ENCODE assay signal across 20 cellular contexts in genomic region chr6:30790734-30791383, GRCh38. TPM values are rescaled to one million over a fixed set of nuclear protein-coding genes. Genes with fewer than 3 reads are reported as not detected.
DNase-seq lines count a peak whose midpoint lies in the region; ATAC-seq, FAIRE-seq and TF ChIP-seq lines count a peak whose summit lies in the region.
"Had no signal": no experiment of that assay in that cellular context is flagged by ENCODE, and none has a peak within 500 bp of the region (broad histone marks: within the 10 kb centered on the region; RNA-seq: fewer than 3 reads in every experiment).

No MANE protein-coding gene starts in this region.

- TF ChIP-seq EP300 in K562 (IDR thresholded peaks at IDR 0.05; ENCODE audit: low read length), result no peak

- no peak overlapping the region for H3K27ac ChIP-seq in CD4-positive, alpha-beta T cell (ENCODE audit: low read depth, low read length)
- H3K27ac ChIP-seq in HCT116 (ENCODE audit: low read depth, low read length) (no peak overlapping the region), K562 (ENCODE audit: extremely low read depth, low read depth, low read length) (no peak overlapping the region)
- H3K27ac ChIP-seq: dorsolateral prefrontal cortex, SK-N-MC, stomach, transverse colon had no signal

- H2AFZ ChIP-seq in HCT116 (ENCODE audit: low read depth, low read length, poor library complexity, severe bottlenecking) (no peak overlapping the region), K562 (ENCODE audit: low read depth, low read length) (no peak overlapping the region)

- no peaks in the 10 kb centered on the region for H3K36me3 Mint-ChIP-seq in CD4-positive, alpha-beta T cell (ENCODE audit: low read depth)
- H3K36me3 Mint-ChIP-seq in naive thymus-derived CD8-positive, alpha-beta T cell, result no peaks in the 10 kb centered on the region
- H3K36me3 Mint-ChIP-seq in MCF 10A (ENCODE audit: insufficient read depth, unreplicated experiment) (no peaks in the 10 kb centered on the region), progenitor cell of endocrine pancreas (ENCODE audit: insufficient read depth) (no peaks in the 10 kb centered on the region)

- H3K9ac ChIP-seq in HCT116 (ENCODE audit: low read length) (no peak overlapping the region), K562 (ENCODE audit: insufficient read depth in 1 of 2, low read depth in 2 of 2, low read length in 2 of 2) (peak overlapping the region in 1 of 2 experiments; percentile 15; a peak in 1 of 4 replicates)

- no peaks in the 10 kb centered on the region for H3K9me3 Mint-ChIP-seq in CD4-positive, alpha-beta T cell
- H3K9me3 Mint-ChIP-seq in naive thymus-derived CD8-positive, alpha-beta T cell, result no peaks in the 10 kb centered on the region
- H3K9me3 Mint-ChIP-seq in MCF 10A (ENCODE audit: unreplicated experiment), result no peaks in the 10 kb centered on the region
- H3K9me3 Mint-ChIP-seq in progenitor cell of endocrine pancreas (ENCODE audit: low read depth), result no peaks in the 10 kb centered on the region

- no peaks in the 10 kb centered on the region for H3K36me3 ChIP-seq in HCT116 (ENCODE audit: control insufficient read depth in 1 of 2, insufficient read depth in 2 of 2, low read length in 2 of 2)
- no peaks in the 10 kb centered on the region for H3K36me3 ChIP-seq in K562 (ENCODE audit: control insufficient read depth, insufficient read depth, low read length)
- H3K36me3 ChIP-seq: stomach, transverse colon had no signal

- DNase-seq in CD4-positive, alpha-beta T cell, result no peak
- DNase-seq in HCT116 (ENCODE audit: low read depth, low spot score), result no peak
- no peak for DNase-seq in K562 (ENCODE audit: extremely low read depth in 1 of 4, low spot score in 3 of 4)
- no peak for DNase-seq in naive thymus-derived CD8-positive, alpha-beta T cell
- no peak for DNase-seq in MCF 10A (ENCODE audit: unreplicated experiment)
- no peak for DNase-seq in progenitor cell of endocrine pancreas (ENCODE audit: low spot score, unreplicated experiment)
- DNase-seq: activated CD8-positive, alpha-beta memory T cell treated with anti-CD3 and anti-CD28 coated beads, Interleukin-2, amount 10 ng/mL, durations not matched to agents 7 days and 5 days; dorsolateral prefrontal cortex; EL; left cardiac atrium; NCI-H1436; NCI-H524; small intestine; stimulated activated CD4-positive, alpha-beta T cell treated with anti-CD3 and anti-CD28 coated beads, Interleukin-2, amount 100 ng/mL, for 48 hours; stomach; transverse colon had no signal

- BruUV-seq in HCT116 (replicated peaks; lab: Mats Ljungman, UMichigan) (no TSS peak), K562 (replicated peaks; lab: Mats Ljungman, UMichigan) (no TSS peak), MCF 10A (replicated peaks; lab: Mats Ljungman, UMichigan) (no TSS peak)

- CTCF ChIA-PET in CD4-positive, alpha-beta T cell (lab: Charles Lee), result interaction anchor here (1.9 kb wide), 1 partner anchor 38 kb away, joined by 5 read pairs; no protein-coding TSS in a partner anchor
- CTCF ChIA-PET in HCT116 (lab: Charles Lee), result no interaction called here
- CTCF ChIA-PET in K562 (lab: Yijun Ruan, JAX; ENCODE audit: low intra/inter-chr PET ratio), result no interaction called here
- CTCF ChIA-PET in MCF 10A (lab: Yijun Ruan, JAX), result interaction anchor here (0.6 to 1.1 kb wide), 6 partner anchors 19 to 342 kb away, joined by 3 to 4 read pairs (median 3); no protein-coding TSS in a partner anchor

- FAIRE-seq in K562 (lab: Jason Lieb, UNC), result no peak
- FAIRE-seq: bronchial epithelial cell, frontal cortex, small intestine had no signal

- peaks cover 85% of the 10 kb centered on the region for H3K4me1 Mint-ChIP-seq in CD4-positive, alpha-beta T cell (ENCODE audit: low read depth)
- peaks cover 23 to 65% (median 63%) of the 10 kb centered on the region in 4 donors for H3K4me1 Mint-ChIP-seq in naive thymus-derived CD8-positive, alpha-beta T cell
- H3K4me1 Mint-ChIP-seq in MCF 10A (ENCODE audit: insufficient read depth, unreplicated experiment) (peaks cover 6% of the 10 kb centered on the region), progenitor cell of endocrine pancreas (ENCODE audit: low read depth) (peaks cover 6% of the 10 kb centered on the region)

- H3K4me2 ChIP-seq in HCT116 (ENCODE audit: low read length), result no peak overlapping the region
- H3K4me2 ChIP-seq in K562 (ENCODE audit: insufficient read depth, low read length), result no peak overlapping the region

- H3K9me1 ChIP-seq in K562 (ENCODE audit: control insufficient read depth, insufficient read depth, low read length), result no peaks in the 10 kb centered on the region

- in situ Hi-C loops in K562 (cut with MboI), result no loop called here

- intact Hi-C loops in CD4-positive, alpha-beta T cell (cut with DNase I, micrococcal nuclease), result no loop called here
- intact Hi-C loops in HCT116 (cut with micrococcal nuclease), result no loop called here
- intact Hi-C loops in K562 (cut with micrococcal nuclease), result no loop called here
- intact Hi-C loops in MCF 10A (cut with micrococcal nuclease), result no loop called here

- ATAC-seq in CD4-positive, alpha-beta T cell (ENCODE audit: poor library complexity), result no peak
- ATAC-seq in HCT116, result peak; percentile 33
- no peak; the same call in 2 of the 3 replicates for ATAC-seq in K562
- ATAC-seq in naive thymus-derived CD8-positive, alpha-beta T cell, result no peak
- no peak for ATAC-seq in HG03457 (IDR thresholded peaks at IDR 0.05; ENCODE audit: unreplicated experiment)
- ATAC-seq: activated CD8-positive, alpha-beta memory T cell treated with anti-CD3 and anti-CD28 coated beads, Interleukin-2, amount 10 ng/mL, durations not matched to agents 7 days and 5 days; left cardiac atrium had no signal

- POLR2A ChIA-PET in CD4-positive, alpha-beta T cell (lab: Charles Lee), result interaction anchor here (1.3 kb wide), 1 partner anchor 9 kb away, joined by 3 read pairs; no protein-coding TSS in a partner anchor
- POLR2A ChIA-PET in HCT116 (lab: Charles Lee), result interaction anchor here (0.9 to 30.6 kb wide), 6 partner anchors 8 to 45 kb away, joined by 3 to 680 read pairs (median 8); partner anchors contain the start of genes FLOT1 and IER3
- POLR2A ChIA-PET in K562 (lab: Yijun Ruan, JAX), result interaction anchor here (0.5 to 1.6 kb wide), 5 partner anchors 9 to 59 kb away, joined by 3 to 6 read pairs (median 3); partner anchors contain the start of gene IER3
- POLR2A ChIA-PET in naive thymus-derived CD8-positive, alpha-beta T cell (lab: Charles Lee), result interaction anchor here (1.0 to 1.1 kb wide), 2 partner anchors 32 to 69 kb away, joined by 3 read pairs; no protein-coding TSS in a partner anchor
- POLR2A ChIA-PET in MCF 10A (lab: Yijun Ruan, JAX), result interaction anchor here (1.5 kb wide), 1 partner anchor 9 kb away, joined by 4 read pairs; no protein-coding TSS in a partner anchor

- no peaks in the 10 kb centered on the region for H3K9me2 ChIP-seq in HCT116 (ENCODE audit: insufficient read depth)

- TF ChIP-seq RAD21 in HCT116 (IDR thresholded peaks at IDR 0.05; ENCODE audit: low read depth) (peak; percentile 26), K562 (CRISPR knock-in tag; conservative IDR thresholded peaks at IDR 0.05 in 1 of 2, IDR thresholded peaks at IDR 0.05 in 1 of 2) (peak in 1 of 2 experiments; percentile 16; a peak in 1 of 4 replicates)

- TF ChIP-seq POLR2A in HCT116 (IDR thresholded peaks at IDR 0.05; ENCODE audit: borderline replicate concordance, extremely low read depth, insufficient read depth, insufficient read length), result no peak
- TF ChIP-seq POLR2A in K562 (conservative IDR thresholded peaks at IDR 0.05), result no peak

- TF ChIP-seq CTCF in CD4-positive, alpha-beta T cell (IDR thresholded peaks at IDR 0.05), result no peak
- TF ChIP-seq CTCF in HCT116 (IDR thresholded peaks at IDR 0.05 in 2 of 3, conservative IDR thresholded peaks at IDR 0.05 in 1 of 3; ENCODE audit: borderline replicate concordance in 1 of 3, insufficient read depth in 1 of 3, low read depth in 2 of 3, low read length in 2 of 3) (0 out of 6 replicates have a peak, but pooled peaks of 1 of the 3 experiments have one; percentile 8), K562 (IDR thresholded peaks at IDR 0.05 in 2 of 3, conservative IDR thresholded peaks at IDR 0.05 in 1 of 3; ENCODE audit: insufficient read depth in 2 of 3, low read depth in 1 of 3, low read length in 3 of 3) (peak in 2 of 3 experiments; percentile 11 to 12; a peak in 1 of 6 replicates), MCF 10A (IDR thresholded peaks at IDR 0.05; ENCODE audit: unreplicated experiment) (no peak), progenitor cell of endocrine pancreas (IDR thresholded peaks at IDR 0.05; ENCODE audit: unreplicated experiment) (no peak)

- WGBS in K562 (ENCODE audit: insufficient coverage, low coverage, missing lambda C conversion rate), result 46% methylated on average over 4 of the region's 4 CpGs

- H3K27ac Mint-ChIP-seq in CD4-positive, alpha-beta T cell, result peak overlapping the region; percentile 75
- H3K27ac Mint-ChIP-seq in naive thymus-derived CD8-positive, alpha-beta T cell, result peak overlapping the region in 9 of 10 donors; percentile 5 to 88 (median 69)
- no peak overlapping the region for H3K27ac Mint-ChIP-seq in MCF 10A (ENCODE audit: low read depth, unreplicated experiment)
- no peak overlapping the region for H3K27ac Mint-ChIP-seq in progenitor cell of endocrine pancreas
- H3K27ac Mint-ChIP-seq: activated CD8-positive, alpha-beta memory T cell treated with anti-CD3 and anti-CD28 coated beads, Interleukin-2, amount 10 ng/mL, durations not matched to agents 7 days and 5 days had no signal

- no peaks in the 10 kb centered on the region for H3K9me3 ChIP-seq in CD4-positive, alpha-beta T cell (ENCODE audit: control insufficient read depth, low read length)
- H3K9me3 ChIP-seq in HCT116 (ENCODE audit: control insufficient read depth in 1 of 2, insufficient read depth in 1 of 2, low read depth in 1 of 2, low read length in 2 of 2) (no peaks in the 10 kb centered on the region), K562 (replicated peaks; ENCODE audit: control insufficient read depth, insufficient read depth, low read depth, low read length) (no peaks in the 10 kb centered on the region)
- H3K9me3 ChIP-seq: stomach, transverse colon had no signal

- H3K4me3 Mint-ChIP-seq in CD4-positive, alpha-beta T cell, result no peak overlapping the region
- H3K4me3 Mint-ChIP-seq in naive thymus-derived CD8-positive, alpha-beta T cell, result peak overlapping the region in 1 of 10 donors; percentile 15
- no peak overlapping the region for H3K4me3 Mint-ChIP-seq in MCF 10A (ENCODE audit: unreplicated experiment)
- no peak overlapping the region for H3K4me3 Mint-ChIP-seq in progenitor cell of endocrine pancreas (ENCODE audit: low read depth)
- H3K4me3 Mint-ChIP-seq: activated CD8-positive, alpha-beta memory T cell treated with anti-CD3 and anti-CD28 coated beads, Interleukin-2, amount 10 ng/mL, durations not matched to agents 7 days and 5 days had no signal

- no peaks in the 10 kb centered on the region for H3K27me3 ChIP-seq in CD4-positive, alpha-beta T cell (ENCODE audit: control insufficient read depth, insufficient read depth, low read length)
- H3K27me3 ChIP-seq in HCT116 (ENCODE audit: insufficient read depth, low read length), result no peaks in the 10 kb centered on the region
- H3K27me3 ChIP-seq in K562 (ENCODE audit: control insufficient read depth in 2 of 2, insufficient read depth in 2 of 2, low read length in 2 of 2), result no peaks in the 10 kb centered on the region
- H3K27me3 ChIP-seq: dorsolateral prefrontal cortex, stomach, transverse colon had no signal

- H3K4me1 ChIP-seq in HCT116 (ENCODE audit: control insufficient read depth in 1 of 2, insufficient read depth in 2 of 2, low read length in 2 of 2) (peaks cover 34 to 60% of the 10 kb centered on the region in 2 experiments), K562 (replicated peaks in 1 of 2; ENCODE audit: control insufficient read depth in 2 of 2, insufficient read depth in 2 of 2, low read length in 2 of 2) (peaks cover 18 to 33% of the 10 kb centered on the region in 2 experiments)

- H4K20me1 ChIP-seq in HCT116 (ENCODE audit: insufficient read depth), result no peaks in the 10 kb centered on the region
- H4K20me1 ChIP-seq in K562 (replicated peaks; ENCODE audit: control insufficient read depth, insufficient read depth, low read length), result no peaks in the 10 kb centered on the region

- H3K79me2 ChIP-seq in HCT116 (ENCODE audit: insufficient read depth, low read length) (no peaks in the 10 kb centered on the region), K562 (ENCODE audit: control insufficient read depth, insufficient read depth, low read length) (no peaks in the 10 kb centered on the region)

- H3K4me3 ChIP-seq in HCT116 (replicated peaks in 1 of 2; ENCODE audit: low read depth in 1 of 2, low read length in 2 of 2) (no peak overlapping the region), K562 (no peak overlapping the region)
- H3K4me3 ChIP-seq: dorsolateral prefrontal cortex, SK-N-MC, stomach, transverse colon had no signal

- RAD21 ChIA-PET in HCT116 (lab: Charles Lee; ENCODE audit: low non-redundant PET in 1 of 2, low total read pairs in 2 of 2, uncharacterized antibody in 2 of 2, unreplicated experiment in 2 of 2), result no interaction called here

- H3K27me3 Mint-ChIP-seq in CD4-positive, alpha-beta T cell, result no peaks in the 10 kb centered on the region
- no peaks in the 10 kb centered on the region for H3K27me3 Mint-ChIP-seq in naive thymus-derived CD8-positive, alpha-beta T cell
- no peaks in the 10 kb centered on the region for H3K27me3 Mint-ChIP-seq in MCF 10A (ENCODE audit: insufficient read depth, unreplicated experiment)
- peaks cover 4% of the 10 kb centered on the region for H3K27me3 Mint-ChIP-seq in progenitor cell of endocrine pancreas
- H3K27me3 Mint-ChIP-seq: activated CD8-positive, alpha-beta memory T cell treated with anti-CD3 and anti-CD28 coated beads, Interleukin-2, amount 10 ng/mL, durations not matched to agents 7 days and 5 days had no signal

RNA-seq across cellular contexts. Expression of gene IER3, which starts 46.5 kb away (rescaled TPM):
- total RNA-seq in CD4-positive, alpha-beta T cell, result 1 to 10 TPM; 5.7 to 5.8 TPM
- total RNA-seq in HCT116 (2021; ENCODE audit: unreplicated experiment) (952 TPM), K562 (2014; rRNA removed) (18.7 and 24.7 TPM in 2 replicates), K562 (2014; rRNA removed; fragmentation: Illumina TruSeq; extraction: Trizol) (8.0 and 8.2 TPM in 2 replicates), K562 (2015; rRNA removed; fragmentation: Illumina TruSeq; extraction: Trizol) (13.0 and 15.1 TPM in 2 replicates), K562 (2021) (23.4 and 24.1 TPM in 2 replicates), MCF 10A (2022) (154 and 192 TPM in 2 replicates), progenitor cell of endocrine pancreas (22.1 and 23.2 TPM in 2 replicates)
- 1,025 and 1,062 TPM in 2 replicates for polyA plus RNA-seq in HCT116 (2012)
- 15.2 and 21.4 TPM in 2 replicates for total RNA-seq in K562 (2011; cell fraction: chromatin; rRNA removed; ENCODE audit: low replicate concordance)
- 22.4 and 29.0 TPM in 2 replicates for total RNA-seq in K562 (2011; cell fraction: nucleolus; rRNA removed)
- 21.0 and 27.1 TPM in 2 replicates for total RNA-seq in K562 (2011; cell fraction: nucleoplasm; rRNA removed)
- polyA plus RNA-seq in K562 (2011; rRNA removed) (8.8 and 11.5 TPM in 2 replicates), K562 (2014; fragmentation: Illumina TruSeq; extraction: Trizol) (11.4 and 12.5 TPM in 2 replicates), K562 (2014; fragmentation: Nextera tagmentation; extraction: Ambion mirVana) (1 to 10 TPM; 1.5 to 1.7 TPM), K562 (2014; rRNA removed) (26.0 and 30.0 TPM in 2 replicates)
- polyA plus RNA-seq in K562 (2011; cell fraction: cytosol; rRNA removed), result 9.9 and 20.6 TPM in 2 replicates
- polyA plus RNA-seq in K562 (2011; cell fraction: nucleus; rRNA removed), result 25.7 and 32.6 TPM in 2 replicates
- polyA plus RNA-seq in K562 (2012), result 30.7 and 77.8 TPM in 2 replicates
- polyA minus RNA-seq in K562 (2011; rRNA and poly(A)+ RNA removed), result 3.8 and 6.5 TPM in 2 replicates
- 5.3 and 6.8 TPM in 2 replicates for polyA minus RNA-seq in K562 (2011; cell fraction: cytosol; rRNA and poly(A)+ RNA removed)
- 9.7 and 12.9 TPM in 2 replicates for polyA minus RNA-seq in K562 (2011; cell fraction: nucleus; rRNA and poly(A)+ RNA removed)
- total RNA-seq in naive thymus-derived CD8-positive, alpha-beta T cell, result 10 to 100 TPM; 16.0 to 17.0 TPM
- polyA plus RNA-seq in naive thymus-derived CD8-positive, alpha-beta T cell, result 1 to 10 TPM in 2 of 3 donors, under 1 TPM in 1; 0.58 to 1.8 (median 1.5) TPM

RNA-seq across cellular contexts. Expression of gene FLOT1, which starts 48.4 kb away (rescaled TPM):
- 10 to 100 TPM; 31.6 TPM for total RNA-seq in CD4-positive, alpha-beta T cell
- 117 TPM for total RNA-seq in HCT116 (2021; ENCODE audit: unreplicated experiment)
- 124 and 132 TPM in 2 replicates for polyA plus RNA-seq in HCT116 (2012)
- total RNA-seq in K562 (2011; cell fraction: chromatin; rRNA removed; ENCODE audit: low replicate concordance), result 164 and 277 TPM in 2 replicates
- 152 and 165 TPM in 2 replicates for total RNA-seq in K562 (2011; cell fraction: nucleolus; rRNA removed)
- total RNA-seq in K562 (2011; cell fraction: nucleoplasm; rRNA removed), result 155 and 194 TPM in 2 replicates
- total RNA-seq in K562 (2014; rRNA removed), result 118 and 131 TPM in 2 replicates
- total RNA-seq in K562 (2014; rRNA removed; fragmentation: Illumina TruSeq; extraction: Trizol), result 84.7 and 84.8 TPM in 2 replicates
- 101 and 102 TPM in 2 replicates for total RNA-seq in K562 (2015; rRNA removed; fragmentation: Illumina TruSeq; extraction: Trizol)
- 124 and 127 TPM in 2 replicates for total RNA-seq in K562 (2021)
- 131 and 154 TPM in 2 replicates for polyA plus RNA-seq in K562 (2011; rRNA removed)
- 144 and 149 TPM in 2 replicates for polyA plus RNA-seq in K562 (2011; cell fraction: cytosol; rRNA removed)
- 209 and 233 TPM in 2 replicates for polyA plus RNA-seq in K562 (2011; cell fraction: nucleus; rRNA removed)
- 135 and 272 TPM in 2 replicates for polyA plus RNA-seq in K562 (2012)
- polyA plus RNA-seq in K562 (2014; fragmentation: Illumina TruSeq; extraction: Trizol), result 138 and 144 TPM in 2 replicates
- 10 to 100 TPM; 11.7 to 12.0 TPM for polyA plus RNA-seq in K562 (2014; fragmentation: Nextera tagmentation; extraction: Ambion mirVana)
- 149 and 174 TPM in 2 replicates for polyA plus RNA-seq in K562 (2014; rRNA removed)
- 122 and 132 TPM in 2 replicates for polyA minus RNA-seq in K562 (2011; rRNA and poly(A)+ RNA removed)
- 72.2 and 76.2 TPM in 2 replicates for polyA minus RNA-seq in K562 (2011; cell fraction: cytosol; rRNA and poly(A)+ RNA removed)
- polyA minus RNA-seq in K562 (2011; cell fraction: nucleus; rRNA and poly(A)+ RNA removed), result 38.5 and 58.5 TPM in 2 replicates
- 10 to 100 TPM; 74.1 to 79.8 TPM for total RNA-seq in naive thymus-derived CD8-positive, alpha-beta T cell
- 10 to 100 TPM; 76.0 to 98.4 (median 78.4) TPM for polyA plus RNA-seq in naive thymus-derived CD8-positive, alpha-beta T cell
- total RNA-seq in MCF 10A (2022), result 61.8 and 73.7 TPM in 2 replicates
- total RNA-seq in progenitor cell of endocrine pancreas, result 111 and 115 TPM in 2 replicates

Comparison
In these comparisons a context has a peak if more than half of its experiments do, and no peak if none do; other contexts are left out.
1. H3K27ac Mint-ChIP-seq: peak in CD4-positive, alpha-beta T cell (single experiment) and naive thymus-derived CD8-positive, alpha-beta T cell (9 of 10); none in MCF 10A (single experiment) and progenitor cell of endocrine pancreas (single experiment).
2. CTCF ChIP-seq: peak in K562 (2 of 3); none in CD4-positive, alpha-beta T cell (single experiment), MCF 10A (single experiment) and progenitor cell of endocrine pancreas (single experiment).
3. CTCF ChIA-PET loops: an anchor here in CD4-positive, alpha-beta T cell (1.9 kb wide) and MCF 10A (0.6 to 1.1 kb wide); none called in HCT116 and K562.